9 cellular contexts compared by ENCODE assay signal in the genomic region with DNA sequence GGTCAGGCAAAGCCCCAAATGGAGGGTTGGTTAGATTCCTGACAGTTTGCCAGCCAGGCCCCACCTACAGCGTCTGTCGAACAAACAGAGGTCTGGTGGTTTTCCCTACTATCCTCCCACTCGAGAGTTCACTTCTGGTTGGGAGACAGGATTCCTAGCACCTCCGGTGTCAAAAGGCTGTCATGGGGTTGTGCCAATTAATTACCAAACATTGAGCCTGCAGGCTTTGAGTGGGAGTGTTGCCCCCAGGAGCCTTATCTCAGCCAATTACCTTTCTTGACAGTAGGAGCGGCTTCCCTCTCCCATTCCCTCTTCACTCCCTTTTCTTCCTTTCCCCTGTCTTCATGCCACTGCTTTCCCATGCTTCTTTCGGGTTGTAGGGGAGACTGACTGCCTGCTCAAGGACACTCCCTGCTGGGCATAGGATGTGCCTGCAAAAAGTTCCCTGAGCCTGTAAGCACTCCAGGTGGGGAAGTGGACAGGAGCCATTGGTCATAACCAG. TPM values are rescaled to one million over a fixed set of nuclear protein-coding genes. Genes with fewer than 3 reads are reported as not detected.
DNase-seq lines count a peak whose midpoint lies in the region; ATAC-seq, FAIRE-seq and TF ChIP-seq lines count a peak whose summit lies in the region.
"Had no signal": no experiment of that assay in that cellular context is flagged by ENCODE, and none has a peak within 500 bp of the region (broad histone marks: within the 10 kb centered on the region; RNA-seq: fewer than 3 reads in every experiment).

No MANE protein-coding gene starts in this region.

- H3K27me3 ChIP-seq in BE2C (no peaks in the 10 kb centered on the region), left lung (no peaks in the 10 kb centered on the region), colonic mucosa (no peaks in the 10 kb centered on the region)

- no peak overlapping the region for H3K9ac ChIP-seq in colonic mucosa (ENCODE audit: low read depth in 2 of 2, low read length in 2 of 2)

- no peak for TF ChIP-seq POLR2A in GM12892 (IDR thresholded peaks at IDR 0.05; ENCODE audit: low read depth, low read length)

- H3K4me1 ChIP-seq in BE2C (no peaks in the 10 kb centered on the region), left lung (peaks cover 0 to 6% of the 10 kb centered on the region in 2 donors), colonic mucosa (no peaks in the 10 kb centered on the region)

- ATAC-seq in left lung (peak; percentile 80), GM18868 (IDR thresholded peaks at IDR 0.05; ENCODE audit: unreplicated experiment) (no peak)

- in situ Hi-C loops in astrocyte of the cerebellum (cut with HindIII; ENCODE audit: low sequenced_read_pairs) = no loop called here

- H3K9me3 ChIP-seq in BE2C = no peaks in the 10 kb centered on the region
- H3K9me3 ChIP-seq in left lung = no peaks in the 10 kb centered on the region
- no peaks in the 10 kb centered on the region for H3K9me3 ChIP-seq in colonic mucosa

- DNase-seq in BE2C = peak; percentile 46
- DNase-seq in HFF-Myc (ENCODE audit: extremely low read depth, low read depth) = no peak
- DNase-seq in astrocyte of the cerebellum (ENCODE audit: low read depth) = no peak
- DNase-seq in left lung = no peak
- no peak for DNase-seq in NCI-H2107 treated with DMSO at 0.1 percent for 48 hours (lab: John Stamatoyannopoulos, UW; ENCODE audit: unreplicated experiment)
- no peak for DNase-seq in colonic mucosa
- no peak for DNase-seq in GM12892 (ENCODE audit: insufficient read length)
- DNase-seq: activated CD4-positive, CD25-positive, alpha-beta regulatory T cell had no signal

- TF ChIP-seq CTCF in BE2C (IDR thresholded peaks at IDR 0.05; ENCODE audit: low read depth, low read length) (peak; percentile 69), HFF-Myc (IDR thresholded peaks at IDR 0.05; ENCODE audit: low read depth, low read length, missing control alignments) (peak; percentile 55), astrocyte of the cerebellum (IDR thresholded peaks at IDR 0.05; ENCODE audit: low read depth, low read length, missing control alignments) (peak; percentile 54), left lung (IDR thresholded peaks at IDR 0.05) (no peak), colonic mucosa (IDR thresholded peaks at IDR 0.05) (no peak)

- H3K36me3 ChIP-seq in BE2C = peaks cover 70% of the 10 kb centered on the region
- peaks cover 3 to 78% of the 10 kb centered on the region in 2 donors for H3K36me3 ChIP-seq in left lung
- peaks cover 17% of the 10 kb centered on the region for H3K36me3 ChIP-seq in colonic mucosa

- intact Hi-C loops in left lung (cut with DNase I) (no loop called here), colonic mucosa (cut with DNase I) (no loop called here)

- FAIRE-seq in GM12892 (lab: Jason Lieb, UNC) = no peak

- H3K4me3 ChIP-seq in BE2C (ENCODE audit: low read depth, low read length) = no peak overlapping the region
- no peak overlapping the region for H3K4me3 ChIP-seq in HFF-Myc (replicated peaks; ENCODE audit: low read depth, low read length)
- no peak overlapping the region for H3K4me3 ChIP-seq in astrocyte of the cerebellum (ENCODE audit: low read depth, low read length)
- H3K4me3 ChIP-seq in left lung = no peak overlapping the region
- no peak overlapping the region for H3K4me3 ChIP-seq in colonic mucosa

- no peak overlapping the region for H3K27ac ChIP-seq in left lung
- H3K27ac ChIP-seq in colonic mucosa = no peak overlapping the region

RNA-seq across cellular contexts. Expression of a gene that starts 4.7 kb away (rescaled TPM):
- polyA plus RNA-seq in BE2C (2012; ENCODE audit: insufficient read depth, insufficient read length, low read depth) = 4.9 TPM
- total RNA-seq in left lung = under 1 TPM in 1 of 2 donors, not detected in 1; 0.82 TPM
- total RNA-seq in colonic mucosa = under 1 TPM; 0.35 to 0.66 TPM
- polyA plus RNA-seq in GM12892 (2012; ENCODE audit: missing spikeins) = not detected

RNA-seq across cellular contexts. Expression of a gene that starts 8.4 kb away (rescaled TPM):
- 31.0 TPM for polyA plus RNA-seq in BE2C (2012; ENCODE audit: insufficient read depth, insufficient read length, low read depth)
- total RNA-seq in left lung (10 to 100 TPM; 15.4 to 33.2 TPM), colonic mucosa (1 to 10 TPM; 3.8 to 9.2 TPM)
- polyA plus RNA-seq in GM12892 (2012; ENCODE audit: missing spikeins) = 6.7 TPM

RNA-seq across cellular contexts. Expression of a gene that starts 43.1 kb away (rescaled TPM):
- polyA plus RNA-seq in BE2C (2012; ENCODE audit: insufficient read depth, insufficient read length, low read depth) = 19.9 TPM
- total RNA-seq in left lung (10 to 100 TPM; 15.6 to 19.1 TPM), colonic mucosa (1 to 10 TPM; 9.3 to 9.5 TPM)
- polyA plus RNA-seq in GM12892 (2012; ENCODE audit: missing spikeins) = 17.1 TPM

RNA-seq across cellular contexts. Expression of a gene that starts 49.6 kb away (rescaled TPM):
- polyA plus RNA-seq in BE2C (2012; ENCODE audit: insufficient read depth, insufficient read length, low read depth) = 143 TPM
- total RNA-seq in left lung (100 to 1,000 TPM; 141 to 163 TPM), colonic mucosa (100 to 1,000 TPM; 151 to 171 TPM)
- polyA plus RNA-seq in GM12892 (2012; ENCODE audit: missing spikeins) = 74.9 TPM

Comparison
In these comparisons a context has a peak if more than half of its experiments do, and no peak if none do; other contexts are left out.
1. CTCF ChIP-seq: peak in BE2C (single experiment), HFF-Myc (single experiment) and astrocyte of the cerebellum (single experiment); none in left lung (0 of 2) and colonic mucosa (single experiment).